25 cellular contexts compared by ENCODE assay signal in genomic region chr17:82686366-82687324, GRCh38. TPM values are rescaled to one million over a fixed set of nuclear protein-coding genes. Genes with fewer than 3 reads are reported as not detected.
A peak's percentile ranks its signal among the peaks of the same experiment; 100 is the strongest.
DNase-seq lines count a peak whose midpoint lies in the region; ATAC-seq, FAIRE-seq and TF ChIP-seq lines count a peak whose summit lies in the region.
"Had no signal": no experiment of that assay in that cellular context is flagged by ENCODE, and none has a peak within 500 bp of the region (broad histone marks: within the 10 kb centered on the region; RNA-seq: fewer than 3 reads in every experiment).

No MANE protein-coding gene starts in this region.

- H3K27me3 ChIP-seq in GM12878 (replicated peaks in 1 of 2; ENCODE audit: control insufficient read depth in 2 of 2, insufficient read depth in 2 of 2, low read length in 1 of 2), result no peaks in the 10 kb centered on the region
- H3K27me3 ChIP-seq in layer of hippocampus (ENCODE audit: control insufficient read depth, insufficient read depth, low read length), result no peaks in the 10 kb centered on the region
- no peaks in the 10 kb centered on the region for H3K27me3 ChIP-seq in neural progenitor cell
- H3K27me3 ChIP-seq: SJCRH30 had no signal

- H3K9ac ChIP-seq in GM12878 (ENCODE audit: control insufficient read depth, insufficient read depth, low read length) (no peak overlapping the region), neural progenitor cell (no peak overlapping the region)

- H3F3A ChIP-seq in neural progenitor cell (ENCODE audit: low read depth), result no peaks in the 10 kb centered on the region

- intact Hi-C loops in GM12878 (cut with micrococcal nuclease; ENCODE audit: unreplicated experiment), result no loop called here

- H3K4me1 Mint-ChIP-seq in progenitor cell of endocrine pancreas (ENCODE audit: low read depth), result peaks cover 6% of the 10 kb centered on the region
- peaks cover 16% of the 10 kb centered on the region for H3K4me1 Mint-ChIP-seq in neural progenitor cell
- peaks cover 13% of the 10 kb centered on the region for H3K4me1 Mint-ChIP-seq in activated T-cell treated with anti-CD3 and anti-CD28 coated beads, Interleukin-2, amount 50 U/mL, for 72 hours (ENCODE audit: low read depth)
- H3K4me1 Mint-ChIP-seq: activated naive CD4-positive, alpha-beta T cell treated with anti-CD3 and anti-CD28 coated beads, Interleukin-2, amount 10 ng/mL, durations not matched to agents 7 days and 5 days; GM23338 had no signal

- no peak overlapping the region for H3K4me2 ChIP-seq in GM12878 (ENCODE audit: control insufficient read depth, insufficient read depth)
- H3K4me2 ChIP-seq in neural progenitor cell, result no peak overlapping the region
- H3K4me2 ChIP-seq: GM23338 had no signal

- BruUV-seq in GM12878 (replicated peaks; lab: Mats Ljungman, UMichigan), result no TSS peak

- H3K27ac ChIP-seq in 22Rv1 (peak overlapping the region; percentile 54), GM12878 (ENCODE audit: control insufficient read depth, insufficient read depth) (no peak overlapping the region), layer of hippocampus (ENCODE audit: low read depth, low read length) (peak overlapping the region; percentile 94), neural progenitor cell (no peak overlapping the region)
- H3K27ac ChIP-seq: coronary artery, SJCRH30, WERI-Rb-1 had no signal

- H2AFZ ChIP-seq in GM12878 (ENCODE audit: control insufficient read depth, low read depth, low read length), result no peak overlapping the region
- H2AFZ ChIP-seq in neural progenitor cell (replicated peaks), result no peak overlapping the region
- H2AFZ ChIP-seq: GM23338 had no signal

- no peak for TF ChIP-seq EP300 in GM12878 (IDR thresholded peaks at IDR 0.05; ENCODE audit: borderline replicate concordance in 1 of 2, control insufficient read depth in 1 of 2, low read depth in 2 of 2, low read length in 2 of 2)

- H3K4me3 Mint-ChIP-seq in progenitor cell of endocrine pancreas (ENCODE audit: low read depth) (no peak overlapping the region), neural progenitor cell (no peak overlapping the region)
- no peak overlapping the region for H3K4me3 Mint-ChIP-seq in activated T-cell treated with anti-CD3 and anti-CD28 coated beads, Interleukin-2, amount 50 U/mL, for 72 hours
- H3K4me3 Mint-ChIP-seq: activated naive CD4-positive, alpha-beta T cell treated with anti-CD3 and anti-CD28 coated beads, Interleukin-2, amount 10 ng/mL, durations not matched to agents 7 days and 5 days; CD14-positive monocyte; GM23338; stimulated activated naive CD8-positive, alpha-beta T cell treated with anti-CD3 and anti-CD28 coated beads, Interleukin-15, amount 100 ng/mL, for 72 hours; T-helper 17 cell had no signal

- peaks cover 13% of the 10 kb centered on the region for H3K36me3 Mint-ChIP-seq in progenitor cell of endocrine pancreas (ENCODE audit: insufficient read depth)
- peaks cover 2% of the 10 kb centered on the region for H3K36me3 Mint-ChIP-seq in neural progenitor cell
- H3K36me3 Mint-ChIP-seq in activated T-cell treated with anti-CD3 and anti-CD28 coated beads, Interleukin-2, amount 50 U/mL, for 72 hours (ENCODE audit: insufficient read depth in 2 of 2), result peaks cover 2 to 4% of the 10 kb centered on the region in 2 donors
- H3K36me3 Mint-ChIP-seq: CD14-positive monocyte had no signal

- H3K36me3 ChIP-seq in GM12878 (ENCODE audit: control insufficient read depth in 2 of 2, insufficient read depth in 2 of 2, low read length in 1 of 2) (no peaks in the 10 kb centered on the region), neural progenitor cell (no peaks in the 10 kb centered on the region)
- H3K36me3 ChIP-seq: SJCRH30 had no signal

- RAD21 ChIA-PET in GM12878 (lab: Charles Lee; ENCODE audit: unreplicated experiment), result no interaction called here

- CTCF ChIA-PET in GM12878 (lab: Yijun Ruan, JAX), result interaction anchor here (0.7 kb wide), 1 partner anchor 10 kb away, joined by 3 read pairs; no protein-coding TSS in a partner anchor

- no peak for FAIRE-seq in GM12878 (lab: Jason Lieb, UNC)
- FAIRE-seq: endothelial cell of umbilical vein, G401.6, GM19239 had no signal

- in situ Hi-C loops in GM12878 (cut with MboI), result no loop called here

- no peaks in the 10 kb centered on the region for H3K27me3 Mint-ChIP-seq in progenitor cell of endocrine pancreas
- peaks cover 6% of the 10 kb centered on the region for H3K27me3 Mint-ChIP-seq in neural progenitor cell (ENCODE audit: insufficient read depth, low read depth)
- H3K27me3 Mint-ChIP-seq in activated T-cell treated with anti-CD3 and anti-CD28 coated beads, Interleukin-2, amount 50 U/mL, for 72 hours (ENCODE audit: low read depth), result no peaks in the 10 kb centered on the region
- H3K27me3 Mint-ChIP-seq: stimulated activated naive CD8-positive, alpha-beta T cell treated with anti-CD3 and anti-CD28 coated beads, Interleukin-15, amount 100 ng/mL, for 72 hours; T-helper 17 cell had no signal

- SMC1A ChIA-PET in GM12878 (lab: Charles Lee; ENCODE audit: uncharacterized antibody, unreplicated experiment), result no interaction called here

- H4K20me1 ChIP-seq in GM12878 (ENCODE audit: control insufficient read depth, insufficient read depth) (no peaks in the 10 kb centered on the region), neural progenitor cell (ENCODE audit: low read depth) (no peaks in the 10 kb centered on the region)

- no peak for DNase-seq in GM12878 (ENCODE audit: low read depth, low spot score)
- DNase-seq in progenitor cell of endocrine pancreas (ENCODE audit: low spot score, unreplicated experiment), result no peak
- DNase-seq in HCEC 1CT, result no peak
- no peak for DNase-seq in neural progenitor cell (ENCODE audit: low spot score)
- DNase-seq in activated T-cell treated with anti-CD3 and anti-CD28 coated beads, Interleukin-2, amount 50 U/mL, for 72 hours, result no peak
- no peak for DNase-seq in activated naive CD4-positive, alpha-beta T cell treated with Interleukin-2 at 50 U/mL for 16 hours
- DNase-seq: activated CD4-positive, alpha-beta T cell treated with anti-CD3 and anti-CD28 coated beads, Interleukin-2, amount 50 U/mL, for 48 hours; activated naive CD4-positive, alpha-beta T cell treated with anti-CD3 and anti-CD28 coated beads, Interleukin-2, amount 10 ng/mL, durations not matched to agents 7 days and 5 days; NCI-H1105; NCI-H2107; NCI-H524 treated with DMSO at 0.1 percent for 48 hours; OCI-M1; stimulated activated CD4-positive, alpha-beta T cell treated with anti-CD3 and anti-CD28 coated beads, Interleukin-2, amount 100 ng/mL, for 48 hours; stimulated activated naive CD8-positive, alpha-beta T cell treated with anti-CD3 and anti-CD28 coated beads, Interleukin-15, amount 100 ng/mL, for 72 hours; T-helper 17 cell; WERI-Rb-1 had no signal

- WGBS in GM12878 (ENCODE audit: insufficient coverage, insufficient replicate concordance, low lambda C conversion rate, missing lambda C conversion rate), result 78% methylated on average over 19 of the region's 19 CpGs

- no peak overlapping the region for H3K4me3 ChIP-seq in GM12878
- H3K4me3 ChIP-seq in neural progenitor cell, result no peak overlapping the region
- H3K4me3 ChIP-seq: coronary artery, GM23338, SJCRH30 had no signal

- H3K4me1 ChIP-seq in GM12878 (ENCODE audit: control insufficient read depth, insufficient read depth, low read length), result no peaks in the 10 kb centered on the region
- peaks cover 9% of the 10 kb centered on the region for H3K4me1 ChIP-seq in neural progenitor cell

- TF ChIP-seq CTCF in 22Rv1 (IDR thresholded peaks at IDR 0.05), result no peak
- TF ChIP-seq CTCF in GM12878 (IDR thresholded peaks at IDR 0.05 in 2 of 3, conservative IDR thresholded peaks at IDR 0.05 in 1 of 3; ENCODE audit: control insufficient read depth in 2 of 3, extremely low read depth in 1 of 3, insufficient read depth in 1 of 3, low read depth in 3 of 3, low read length in 3 of 3), result no peak
- TF ChIP-seq CTCF in progenitor cell of endocrine pancreas (IDR thresholded peaks at IDR 0.05; ENCODE audit: unreplicated experiment), result no peak
- no peak for TF ChIP-seq CTCF in neural progenitor cell (IDR thresholded peaks at IDR 0.05)

- no peak for ATAC-seq in GM12878
- no peak for ATAC-seq in activated T-cell treated with anti-CD3 and anti-CD28 coated beads, Interleukin-2, amount 50 U/mL, for 72 hours (replicated peaks in 1 of 2)
- ATAC-seq: GM23338; stimulated activated naive CD8-positive, alpha-beta T cell treated with anti-CD3 and anti-CD28 coated beads, Interleukin-15, amount 100 ng/mL, for 72 hours; T-helper 17 cell had no signal

- H3K9me3 Mint-ChIP-seq in progenitor cell of endocrine pancreas (ENCODE audit: low read depth), result peaks cover 8% of the 10 kb centered on the region
- peaks cover 7% of the 10 kb centered on the region for H3K9me3 Mint-ChIP-seq in neural progenitor cell
- peaks cover 3% of the 10 kb centered on the region in 2 donors for H3K9me3 Mint-ChIP-seq in activated T-cell treated with anti-CD3 and anti-CD28 coated beads, Interleukin-2, amount 50 U/mL, for 72 hours
- H3K9me3 Mint-ChIP-seq: stimulated activated naive CD8-positive, alpha-beta T cell treated with anti-CD3 and anti-CD28 coated beads, Interleukin-15, amount 100 ng/mL, for 72 hours had no signal

- H3K27ac Mint-ChIP-seq in progenitor cell of endocrine pancreas (peak overlapping the region; percentile 46), neural progenitor cell (no peak overlapping the region)
- no peak overlapping the region for H3K27ac Mint-ChIP-seq in activated T-cell treated with anti-CD3 and anti-CD28 coated beads, Interleukin-2, amount 50 U/mL, for 72 hours
- H3K27ac Mint-ChIP-seq: activated naive CD4-positive, alpha-beta T cell treated with anti-CD3 and anti-CD28 coated beads, Interleukin-2, amount 10 ng/mL, durations not matched to agents 7 days and 5 days; GM23338; T-helper 17 cell had no signal

- POLR2A ChIA-PET in GM12878 (lab: Charles Lee), result no interaction called here

- H3K9me3 ChIP-seq in GM12878 (replicated peaks; ENCODE audit: control insufficient read depth, insufficient read depth, low read length) (no peaks in the 10 kb centered on the region), neural progenitor cell (ENCODE audit: low read depth) (no peaks in the 10 kb centered on the region)

- no peak for TF ChIP-seq RAD21 in GM12878 (IDR thresholded peaks at IDR 0.05; ENCODE audit: insufficient read depth, low read depth, low read length)

- H3K79me2 ChIP-seq in GM12878 (ENCODE audit: control insufficient read depth, insufficient read depth, low read length), result no peaks in the 10 kb centered on the region
- no peaks in the 10 kb centered on the region for H3K79me2 ChIP-seq in neural progenitor cell (ENCODE audit: low read depth)

- no peak for TF ChIP-seq POLR2A in GM12878 (IDR thresholded peaks at IDR 0.05; ENCODE audit: low read depth, low read length)

RNA-seq across cellular contexts. Expression of gene RAB40B, which starts 11.9 kb away (rescaled TPM):
- total RNA-seq in GM12878 (2013; cell fraction: nucleolus; rRNA removed), result 4.1 and 4.6 TPM in 2 replicates
- 0.65 and 2.3 TPM in 2 replicates for total RNA-seq in GM12878 (2014; rRNA removed)
- 0.36 and 0.41 TPM in 2 replicates for total RNA-seq in GM12878 (2014; rRNA removed; fragmentation: Illumina TruSeq; extraction: Trizol)
- 1.6 and 1.9 TPM in 2 replicates for total RNA-seq in GM12878 (2021)
- 1.0 TPM for polyA plus RNA-seq in GM12878 (2011; ENCODE audit: low read depth)
- 0.98 and 1.2 TPM in 2 replicates for polyA plus RNA-seq in GM12878 (2011; rRNA removed)
- 1.8 TPM in 2 replicates for polyA plus RNA-seq in GM12878 (2011; cell fraction: cytosol; rRNA removed)
- 2.9 and 3.5 TPM in 2 replicates for polyA plus RNA-seq in GM12878 (2011; cell fraction: nucleus; rRNA removed)
- 3.5 and 6.7 TPM in 2 replicates for polyA plus RNA-seq in GM12878 (2012)
- 0.11 and 0.94 TPM in 2 replicates for polyA plus RNA-seq in GM12878 (2014; fragmentation: Illumina TruSeq; extraction: Trizol)
- under 1 TPM; 0.06 to 0.42 TPM for polyA plus RNA-seq in GM12878 (2014; fragmentation: Nextera tagmentation; extraction: Ambion mirVana)
- polyA plus RNA-seq in GM12878 (2014; rRNA removed), result 2.4 and 3.2 TPM in 2 replicates
- 1 to 10 TPM; 2.4 to 2.8 TPM for polyA plus RNA-seq in GM12878 (2016; fragmentation: Nextera tagmentation; extraction: Ambion mirVana)
- polyA minus RNA-seq in GM12878 (2011; rRNA and poly(A)+ RNA removed), result 0.44 and 1.5 TPM in 2 replicates
- not detected in 2 replicates for polyA minus RNA-seq in GM12878 (2011; cell fraction: cytosol; rRNA and poly(A)+ RNA removed)
- 0.36 and 0.86 TPM in 2 replicates for polyA minus RNA-seq in GM12878 (2011; cell fraction: nucleus; rRNA and poly(A)+ RNA removed)
- total RNA-seq in progenitor cell of endocrine pancreas, result 13.3 and 14.3 TPM in 2 replicates
- total RNA-seq in neural progenitor cell (ENCODE audit: low replicate concordance), result 5.6 and 10.3 TPM in 2 replicates
- 1 to 10 TPM; 2.5 to 3.1 TPM for total RNA-seq in activated T-cell treated with anti-CD3 and anti-CD28 coated beads, Interleukin-2, amount 50 U/mL, for 72 hours

RNA-seq across cellular contexts. Expression of gene FN3KRP, which starts 29.9 kb away (rescaled TPM):
- 10.7 and 15.8 TPM in 2 replicates for total RNA-seq in GM12878 (2013; cell fraction: nucleolus; rRNA removed)
- total RNA-seq in GM12878 (2014; rRNA removed), result 23.3 and 23.8 TPM in 2 replicates
- total RNA-seq in GM12878 (2014; rRNA removed; fragmentation: Illumina TruSeq; extraction: Trizol), result 21.5 and 22.6 TPM in 2 replicates
- total RNA-seq in GM12878 (2021), result 29.5 and 30.9 TPM in 2 replicates
- 40.2 TPM for polyA plus RNA-seq in GM12878 (2011; ENCODE audit: low read depth)
- polyA plus RNA-seq in GM12878 (2011; rRNA removed), result 15.9 and 24.8 TPM in 2 replicates
- 21.4 and 23.7 TPM in 2 replicates for polyA plus RNA-seq in GM12878 (2011; cell fraction: cytosol; rRNA removed)
- 21.1 and 27.5 TPM in 2 replicates for polyA plus RNA-seq in GM12878 (2011; cell fraction: nucleus; rRNA removed)
- polyA plus RNA-seq in GM12878 (2012), result 31.4 and 42.8 TPM in 2 replicates
- 27.2 and 29.2 TPM in 2 replicates for polyA plus RNA-seq in GM12878 (2014; fragmentation: Illumina TruSeq; extraction: Trizol)
- polyA plus RNA-seq in GM12878 (2014; fragmentation: Nextera tagmentation; extraction: Ambion mirVana), result 1 to 10 TPM; 1.8 to 6.3 TPM
- polyA plus RNA-seq in GM12878 (2014; rRNA removed), result 27.3 and 28.1 TPM in 2 replicates
- 10 to 100 TPM; 47.5 to 50.5 TPM for polyA plus RNA-seq in GM12878 (2016; fragmentation: Nextera tagmentation; extraction: Ambion mirVana)
- 8.9 and 13.3 TPM in 2 replicates for polyA minus RNA-seq in GM12878 (2011; rRNA and poly(A)+ RNA removed)
- 8.2 and 8.5 TPM in 2 replicates for polyA minus RNA-seq in GM12878 (2011; cell fraction: cytosol; rRNA and poly(A)+ RNA removed)
- polyA minus RNA-seq in GM12878 (2011; cell fraction: nucleus; rRNA and poly(A)+ RNA removed), result 3.1 and 7.4 TPM in 2 replicates
- 31.8 and 34.2 TPM in 2 replicates for total RNA-seq in progenitor cell of endocrine pancreas
- total RNA-seq in neural progenitor cell (ENCODE audit: low replicate concordance), result 19.2 and 29.8 TPM in 2 replicates
- total RNA-seq in activated T-cell treated with anti-CD3 and anti-CD28 coated beads, Interleukin-2, amount 50 U/mL, for 72 hours, result 10 to 100 TPM; 39.6 to 47.8 TPM

RNA-seq across cellular contexts. Expression of gene WDR45B, which starts 38.4 kb away (rescaled TPM):
- total RNA-seq in GM12878 (2013; cell fraction: nucleolus; rRNA removed), result 85.3 and 88.7 TPM in 2 replicates
- total RNA-seq in GM12878 (2014; rRNA removed) (27.6 and 35.7 TPM in 2 replicates), GM12878 (2014; rRNA removed; fragmentation: Illumina TruSeq; extraction: Trizol) (20.1 and 22.7 TPM in 2 replicates), GM12878 (2021) (26.5 and 26.7 TPM in 2 replicates), progenitor cell of endocrine pancreas (75.8 and 77.6 TPM in 2 replicates), neural progenitor cell (ENCODE audit: low replicate concordance) (110 and 145 TPM in 2 replicates)
- 27.1 TPM for polyA plus RNA-seq in GM12878 (2011; ENCODE audit: low read depth)
- polyA plus RNA-seq in GM12878 (2011; rRNA removed) (66.9 and 73.7 TPM in 2 replicates), GM12878 (2014; fragmentation: Illumina TruSeq; extraction: Trizol) (20.7 and 24.4 TPM in 2 replicates), GM12878 (2014; fragmentation: Nextera tagmentation; extraction: Ambion mirVana) (1 to 10 TPM; 1.0 to 2.5 TPM), GM12878 (2014; rRNA removed) (34.4 and 37.1 TPM in 2 replicates), GM12878 (2016; fragmentation: Nextera tagmentation; extraction: Ambion mirVana) (10 to 100 TPM; 26.7 to 31.2 TPM)
- 63.8 and 67.7 TPM in 2 replicates for polyA plus RNA-seq in GM12878 (2011; cell fraction: cytosol; rRNA removed)
- polyA plus RNA-seq in GM12878 (2011; cell fraction: nucleus; rRNA removed), result 167 and 250 TPM in 2 replicates
- polyA plus RNA-seq in GM12878 (2012), result 44.4 and 51.0 TPM in 2 replicates
- 33.8 and 47.2 TPM in 2 replicates for polyA minus RNA-seq in GM12878 (2011; rRNA and poly(A)+ RNA removed)
- polyA minus RNA-seq in GM12878 (2011; cell fraction: cytosol; rRNA and poly(A)+ RNA removed), result 17.6 and 23.0 TPM in 2 replicates
- 35.7 and 37.6 TPM in 2 replicates for polyA minus RNA-seq in GM12878 (2011; cell fraction: nucleus; rRNA and poly(A)+ RNA removed)
- total RNA-seq in activated T-cell treated with anti-CD3 and anti-CD28 coated beads, Interleukin-2, amount 50 U/mL, for 72 hours, result 10 to 100 TPM; 51.1 to 52.3 TPM

RNA-seq across cellular contexts. Expression of gene FN3K, which starts 48.8 kb away (rescaled TPM):
- 0.90 and 1.1 TPM in 2 replicates for total RNA-seq in GM12878 (2013; cell fraction: nucleolus; rRNA removed)
- 0.51 TPM in 1 of 2 replicates, not detected in the other for total RNA-seq in GM12878 (2014; rRNA removed)
- not detected in 2 replicates for total RNA-seq in GM12878 (2014; rRNA removed; fragmentation: Illumina TruSeq; extraction: Trizol)
- total RNA-seq in GM12878 (2021), result 0.58 TPM in 1 of 2 replicates, not detected in the other
- 0.50 TPM for polyA plus RNA-seq in GM12878 (2011; ENCODE audit: low read depth)
- 0.08 and 0.17 TPM in 2 replicates for polyA plus RNA-seq in GM12878 (2011; rRNA removed)
- polyA plus RNA-seq in GM12878 (2011; cell fraction: cytosol; rRNA removed), result 0.05 TPM in 1 of 2 replicates, not detected in the other
- polyA plus RNA-seq in GM12878 (2011; cell fraction: nucleus; rRNA removed), result 0.37 and 0.57 TPM in 2 replicates
- polyA plus RNA-seq in GM12878 (2012), result 1.0 and 1.1 TPM in 2 replicates
- polyA plus RNA-seq in GM12878 (2014; fragmentation: Illumina TruSeq; extraction: Trizol), result not detected in 2 replicates
- polyA plus RNA-seq in GM12878 (2014; fragmentation: Nextera tagmentation; extraction: Ambion mirVana), result not detected
- polyA plus RNA-seq in GM12878 (2014; rRNA removed), result 0.14 and 0.17 TPM in 2 replicates
- not detected for polyA plus RNA-seq in GM12878 (2016; fragmentation: Nextera tagmentation; extraction: Ambion mirVana)
- not detected in 2 replicates for polyA minus RNA-seq in GM12878 (2011; rRNA and poly(A)+ RNA removed)
- polyA minus RNA-seq in GM12878 (2011; cell fraction: cytosol; rRNA and poly(A)+ RNA removed), result not detected in 2 replicates
- polyA minus RNA-seq in GM12878 (2011; cell fraction: nucleus; rRNA and poly(A)+ RNA removed), result not detected in 2 replicates
- 40.4 and 40.6 TPM in 2 replicates for total RNA-seq in progenitor cell of endocrine pancreas
- 3.3 and 4.0 TPM in 2 replicates for total RNA-seq in neural progenitor cell (ENCODE audit: low replicate concordance)
- total RNA-seq in activated T-cell treated with anti-CD3 and anti-CD28 coated beads, Interleukin-2, amount 50 U/mL, for 72 hours, result 1 to 10 TPM; 3.5 to 4.3 TPM
- polyA plus RNA-seq: CD14-positive monocyte had no signal

Comparison
In these comparisons a context has a peak if more than half of its experiments do, and no peak if none do; other contexts are left out.
1. H3K27ac ChIP-seq: peak in 22Rv1 (single experiment) and layer of hippocampus (single experiment); none in GM12878 (single experiment) and neural progenitor cell (single experiment).